18 cellular contexts compared by ENCODE assay signal in genomic region chr13:38391341-38391740, GRCh38. TPM values are rescaled to one million over a fixed set of nuclear protein-coding genes. Genes with fewer than 3 reads are reported as not detected.
A peak's percentile ranks its signal among the peaks of the same experiment; 100 is the strongest.
DNase-seq lines count a peak whose midpoint lies in the region; FAIRE-seq and TF ChIP-seq lines count a peak whose summit lies in the region.
"Had no signal": no experiment of that assay in that cellular context is flagged by ENCODE, and none has a peak within 500 bp of the region (broad histone marks: within the 10 kb centered on the region; RNA-seq: fewer than 3 reads in every experiment).

No MANE protein-coding gene starts in this region.

- no peaks in the 10 kb centered on the region for H3K79me2 ChIP-seq in keratinocyte (ENCODE audit: control insufficient read depth, insufficient read depth, low read length)

- no peaks in the 10 kb centered on the region for H4K20me1 ChIP-seq in keratinocyte (ENCODE audit: control insufficient read depth, extremely low read depth, insufficient read depth, low read length)

- no peaks in the 10 kb centered on the region for H3K9me1 ChIP-seq in keratinocyte (ENCODE audit: control insufficient read depth, extremely low read depth, insufficient read depth, low read length)

- H3K27ac ChIP-seq in keratinocyte (ENCODE audit: control insufficient read depth, insufficient read depth, low read length) = no peak overlapping the region

- no peaks in the 10 kb centered on the region for H3K36me3 ChIP-seq in Caco-2 (ENCODE audit: control insufficient read depth, insufficient read depth, low read length)
- no peaks in the 10 kb centered on the region for H3K36me3 ChIP-seq in keratinocyte (ENCODE audit: control insufficient read depth in 2 of 2, extremely low read depth in 1 of 2, insufficient read depth in 2 of 2, low read length in 2 of 2)
- H3K36me3 ChIP-seq: HAP-1 had no signal

- H3K27ac Mint-ChIP-seq in Caco-2 (ENCODE audit: unreplicated experiment) (peak overlapping the region; percentile 80), chondrocyte (ENCODE audit: unreplicated experiment) (no peak overlapping the region)
- no peak overlapping the region for H3K27ac Mint-ChIP-seq in activated T-helper 2 cell treated with anti-CD3 and anti-CD28 coated beads, Interferon-gamma antibody, Interleukin-2, Interleukin-4, amounts not matched to agents 10 μg/mL and 5 μg/mL and 100 μg/mL, durations not matched to agents 14 hours and 24 hours and 36 hours
- H3K27ac Mint-ChIP-seq: CD14-positive monocyte; CD4-positive, alpha-beta T cell; CD8-positive, alpha-beta memory T cell; GM23338; HFFc6 had no signal

- TF ChIP-seq CTCF in Caco-2 (IDR thresholded peaks at IDR 0.05; ENCODE audit: insufficient read depth in 1 of 2, low read depth in 1 of 2, low read length in 1 of 2, severe bottlenecking in 1 of 2, unreplicated experiment in 1 of 2) (no peak), chondrocyte (IDR thresholded peaks at IDR 0.05) (no peak), keratinocyte (optimal IDR thresholded peaks at IDR 0.05 in 1 of 3, IDR thresholded peaks at IDR 0.05 in 1 of 3, conservative IDR thresholded peaks at IDR 0.05 in 1 of 3; ENCODE audit: extremely low read depth in 1 of 3, insufficient read depth in 2 of 3, low read length in 3 of 3) (no peak)

- intact Hi-C loops in Caco-2 (cut with micrococcal nuclease; ENCODE audit: unreplicated experiment) = loop anchor here (5.0 kb wide), 2 partner anchors 136 to 296 kb away; partner anchors contain the start of gene FREM2
- intact Hi-C loops in activated T-helper 2 cell treated with anti-CD3 and anti-CD28 coated beads, Interferon-gamma antibody, Interleukin-2, Interleukin-4, amounts not matched to agents 10 μg/mL and 5 μg/mL and 100 μg/mL, durations not matched to agents 14 hours and 24 hours and 36 hours (cut with micrococcal nuclease) = no loop called here

- peak overlapping the region; percentile 39 for H3K4me3 Mint-ChIP-seq in Caco-2 (ENCODE audit: unreplicated experiment)
- no peak overlapping the region for H3K4me3 Mint-ChIP-seq in chondrocyte (ENCODE audit: unreplicated experiment)
- no peak overlapping the region for H3K4me3 Mint-ChIP-seq in activated T-helper 2 cell treated with anti-CD3 and anti-CD28 coated beads, Interferon-gamma antibody, Interleukin-2, Interleukin-4, amounts not matched to agents 10 μg/mL and 5 μg/mL and 100 μg/mL, durations not matched to agents 14 hours and 24 hours and 36 hours (ENCODE audit: low read depth)
- H3K4me3 Mint-ChIP-seq: CD14-positive monocyte; CD4-positive, alpha-beta T cell; CD8-positive, alpha-beta memory T cell; GM23338; HFFc6 had no signal

- peaks cover 16% of the 10 kb centered on the region for H3K36me3 Mint-ChIP-seq in Caco-2 (ENCODE audit: insufficient read depth, unreplicated experiment)
- no peaks in the 10 kb centered on the region for H3K36me3 Mint-ChIP-seq in chondrocyte (ENCODE audit: low read depth)
- H3K36me3 Mint-ChIP-seq in activated T-helper 2 cell treated with anti-CD3 and anti-CD28 coated beads, Interferon-gamma antibody, Interleukin-2, Interleukin-4, amounts not matched to agents 10 μg/mL and 5 μg/mL and 100 μg/mL, durations not matched to agents 14 hours and 24 hours and 36 hours (ENCODE audit: low read depth) = no peaks in the 10 kb centered on the region
- H3K36me3 Mint-ChIP-seq: CD14-positive monocyte; CD8-positive, alpha-beta memory T cell had no signal

- DNase-seq in Caco-2 (peak; percentile 56 to 73), chondrocyte (ENCODE audit: low spot score) (peak; percentile 21), keratinocyte (ENCODE audit: low read depth, low spot score) (no peak), UCSD-AML1 (lab: John Stamatoyannopoulos, UW; ENCODE audit: unreplicated experiment) (no peak), NCI-H82 (lab: John Stamatoyannopoulos, UW) (no peak), NCI-H2227 treated with DMSO at 0.1 percent for 48 hours (lab: John Stamatoyannopoulos, UW) (no peak)
- no peak for DNase-seq in activated T-helper 2 cell treated with anti-CD3 and anti-CD28 coated beads, Interferon-gamma antibody, Interleukin-2, Interleukin-4, amounts not matched to agents 10 μg/mL and 5 μg/mL and 100 μg/mL, durations not matched to agents 14 hours and 24 hours and 36 hours (ENCODE audit: low spot score)
- DNase-seq: Calu3; CD4-positive, alpha-beta T cell; CD8-positive, alpha-beta memory T cell; DMS53; DMS79 treated with DMSO at 0.1 percent for 48 hours; HFFc6 had no signal

- H3K27me3 ChIP-seq in Caco-2 (replicated peaks; ENCODE audit: control insufficient read depth, insufficient read depth, low read length) (no peaks in the 10 kb centered on the region), keratinocyte (ENCODE audit: control insufficient read depth, extremely low read depth, insufficient read depth, low read length) (no peaks in the 10 kb centered on the region)

- H3K27me3 Mint-ChIP-seq in Caco-2 (ENCODE audit: insufficient read depth, unreplicated experiment) (no peaks in the 10 kb centered on the region), chondrocyte (ENCODE audit: low read depth) (peaks cover 2% of the 10 kb centered on the region)
- peaks cover 7% of the 10 kb centered on the region for H3K27me3 Mint-ChIP-seq in activated T-helper 2 cell treated with anti-CD3 and anti-CD28 coated beads, Interferon-gamma antibody, Interleukin-2, Interleukin-4, amounts not matched to agents 10 μg/mL and 5 μg/mL and 100 μg/mL, durations not matched to agents 14 hours and 24 hours and 36 hours (ENCODE audit: low read depth)

- dilution Hi-C loops in keratinocyte (cut with MboI; ENCODE audit: extremely low pct_ligation_motif_present, low sequenced_read_pairs) = no loop called here

- H3K4me1 Mint-ChIP-seq in Caco-2 (ENCODE audit: low read depth, unreplicated experiment) = peaks cover 39% of the 10 kb centered on the region
- H3K4me1 Mint-ChIP-seq in chondrocyte (ENCODE audit: low read depth) = no peaks in the 10 kb centered on the region
- H3K4me1 Mint-ChIP-seq in activated T-helper 2 cell treated with anti-CD3 and anti-CD28 coated beads, Interferon-gamma antibody, Interleukin-2, Interleukin-4, amounts not matched to agents 10 μg/mL and 5 μg/mL and 100 μg/mL, durations not matched to agents 14 hours and 24 hours and 36 hours (ENCODE audit: low read depth) = peaks cover 6% of the 10 kb centered on the region
- H3K4me1 Mint-ChIP-seq: CD14-positive monocyte; CD8-positive, alpha-beta memory T cell had no signal

- peak; percentile 64 for FAIRE-seq in keratinocyte (lab: Jason Lieb, UNC)
- FAIRE-seq: G401.6, H54 had no signal

- H3K9me3 Mint-ChIP-seq in Caco-2 (ENCODE audit: unreplicated experiment) = no peaks in the 10 kb centered on the region
- peaks cover 10% of the 10 kb centered on the region for H3K9me3 Mint-ChIP-seq in chondrocyte (ENCODE audit: low read depth)
- peaks cover 11% of the 10 kb centered on the region for H3K9me3 Mint-ChIP-seq in activated T-helper 2 cell treated with anti-CD3 and anti-CD28 coated beads, Interferon-gamma antibody, Interleukin-2, Interleukin-4, amounts not matched to agents 10 μg/mL and 5 μg/mL and 100 μg/mL, durations not matched to agents 14 hours and 24 hours and 36 hours
- H3K9me3 Mint-ChIP-seq: CD4-positive, alpha-beta T cell; GM23338; HFFc6 had no signal

- no TSS peak for BruUV-seq in Caco-2 (replicated peaks; lab: Mats Ljungman, UMichigan)

- H2AFZ ChIP-seq in keratinocyte (ENCODE audit: control insufficient read depth, low read length) = no peak overlapping the region
- H2AFZ ChIP-seq: GM23338 had no signal

- H3K4me3 ChIP-seq in Caco-2 (ENCODE audit: low read depth, low read length) = no peak overlapping the region
- H3K4me3 ChIP-seq in keratinocyte (ENCODE audit: control insufficient read depth in 2 of 3, extremely low read depth in 1 of 3, insufficient read depth in 2 of 3, low read depth in 1 of 3, low read length in 3 of 3) = no peak overlapping the region
- H3K4me3 ChIP-seq: GM23338, HAP-1 had no signal

- H3K9me3 ChIP-seq in Caco-2 (no peaks in the 10 kb centered on the region), keratinocyte (ENCODE audit: control insufficient read depth, low read depth, low read length) (no peaks in the 10 kb centered on the region)
- H3K9me3 ChIP-seq: HAP-1 had no signal

- no peak overlapping the region for H3K9ac ChIP-seq in keratinocyte (ENCODE audit: control insufficient read depth, extremely low read depth, insufficient read depth, low read length)

- POLR2A ChIA-PET in Caco-2 (lab: Charles Lee) = interaction anchor here (0.6 kb wide), 1 partner anchor 130 kb away, joined by 4 read pairs; no protein-coding TSS in a partner anchor

- no peak overlapping the region for H3K4me2 ChIP-seq in keratinocyte (ENCODE audit: control insufficient read depth, extremely low read depth, insufficient read depth, low read depth, low read length)
- H3K4me2 ChIP-seq: GM23338 had no signal

- H3K4me1 ChIP-seq in Caco-2 (peaks cover 45% of the 10 kb centered on the region), keratinocyte (ENCODE audit: control insufficient read depth, extremely low read depth, insufficient read depth, low read length) (peaks cover 18% of the 10 kb centered on the region)

- CTCF ChIA-PET in Caco-2 (lab: Charles Lee) = interaction anchor here (1.1 kb wide), 1 partner anchor 42 kb away, joined by 6 read pairs; the partner anchor contains the start of gene UFM1

RNA-seq across cellular contexts. Expression of gene UFM1, which starts 41.7 kb away (rescaled TPM):
- 98.3 and 106 TPM in 2 replicates for total RNA-seq in Caco-2 (2022)
- 59.1 to 60.3 TPM (median 59.3 TPM) in 3 replicates for total RNA-seq in chondrocyte
- polyA plus RNA-seq in keratinocyte = 46.0 to 67.1 TPM (median 52.4 TPM) in 3 replicates
- 64.3 TPM for polyA plus RNA-seq in keratinocyte (2011; ENCODE audit: low read depth)
- 35.7 and 73.4 TPM in 2 replicates for polyA plus RNA-seq in keratinocyte (2011; cell fraction: cytosol; rRNA removed)
- 33.2 and 50.0 TPM in 2 replicates for polyA plus RNA-seq in keratinocyte (2011; cell fraction: nucleus; rRNA removed)
- 40.6 and 47.7 TPM in 2 replicates for polyA plus RNA-seq in keratinocyte (2012; ENCODE audit: low replicate concordance)
- 5.0 to 35.0 TPM (median 26.2 TPM) in 3 replicates for polyA minus RNA-seq in keratinocyte
- polyA minus RNA-seq in keratinocyte (2011; cell fraction: cytosol; rRNA and poly(A)+ RNA removed) = 31.1 TPM
- polyA minus RNA-seq in keratinocyte (2011; cell fraction: nucleus; rRNA and poly(A)+ RNA removed) = 22.2 and 30.3 TPM in 2 replicates
- 68.2 and 73.4 TPM in 2 replicates for total RNA-seq in activated T-helper 2 cell treated with anti-CD3 and anti-CD28 coated beads, Interferon-gamma antibody, Interleukin-2, Interleukin-4, amounts not matched to agents 10 μg/mL and 5 μg/mL and 100 μg/mL, durations not matched to agents 14 hours and 24 hours and 36 hours

Comparison
In these comparisons a context has a peak if more than half of its experiments do, and no peak if none do; other contexts are left out.
1. DNase-seq: peak in Caco-2 (2 of 2) and chondrocyte (single experiment); none in keratinocyte (single experiment), UCSD-AML1 (single experiment), activated T-helper 2 cell treated with anti-CD3 and anti-CD28 coated beads, Interferon-gamma antibody, Interleukin-2, Interleukin-4, amounts not matched to agents 10 μg/mL and 5 μg/mL and 100 μg/mL, durations not matched to agents 14 hours and 24 hours and 36 hours (single experiment), NCI-H82 (single experiment) and NCI-H2227 treated with DMSO at 0.1 percent for 48 hours (single experiment).